In the genomic region with DNA sequence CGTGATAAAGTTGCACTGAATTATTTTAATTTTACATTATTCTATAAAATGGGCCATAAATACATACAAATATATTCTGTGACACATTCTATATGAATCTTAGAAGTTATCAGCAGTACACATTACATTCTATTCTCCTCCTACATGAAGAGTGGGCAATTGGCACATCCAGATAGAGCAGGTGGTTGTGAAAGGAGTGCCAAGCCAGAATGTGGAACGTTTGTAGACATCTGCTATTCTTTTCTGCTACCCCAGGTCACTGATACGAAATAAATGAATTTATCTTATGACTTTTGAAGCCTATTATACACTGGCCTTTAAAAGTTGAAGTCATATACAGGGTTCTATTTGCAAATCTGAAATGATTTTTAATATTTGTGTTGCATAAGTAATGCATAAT, we compare ENCODE assay signal across 24 cellular contexts.
"Had no signal": no experiment of that assay in that cellular context is flagged by ENCODE, and none has a peak within 500 bp of the region (broad histone marks: within the 10 kb centered on the region; RNA-seq: fewer than 3 reads in every experiment).

No MANE protein-coding gene starts in this region.

- H3K4me3 ChIP-seq: body of pancreas, coronary artery, dorsolateral prefrontal cortex had no signal

- H3K36me3 ChIP-seq: WERI-Rb-1 had no signal

- H3K9me3 ChIP-seq: body of pancreas had no signal

- H3K27ac ChIP-seq: body of pancreas, coronary artery, dorsolateral prefrontal cortex, WERI-Rb-1 had no signal

- H3K4me1 ChIP-seq: body of pancreas had no signal

- H3K27me3 ChIP-seq: body of pancreas, dorsolateral prefrontal cortex had no signal

- DNase-seq: activated B cell treated with CpG ODN at 0.5 μM for 24 hours; activated CD4-positive, alpha-beta T cell treated with anti-CD3 and anti-CD28 coated beads for 48 hours; activated CD4-positive, alpha-beta T cell treated with anti-CD3 and anti-CD28 coated beads, Interleukin-2, amount 50 U/mL, for 1 hour; activated CD4-positive, alpha-beta T cell treated with anti-CD3 and anti-CD28 coated beads, Interleukin-2, amount 50 U/mL, for 48 hours; activated CD8-positive, alpha-beta memory T cell treated with anti-CD3 and anti-CD28 coated beads for 24 hours; activated CD8-positive, alpha-beta T cell treated with anti-CD3 and anti-CD28 coated beads for 36 hours; activated effector memory CD4-positive, alpha-beta T cell treated with Interleukin-2 at 50 U/mL for 16 hours; activated gamma-delta T cell treated with Interleukin-2 at 50 U/mL for 16 hours; activated naive CD4-positive, alpha-beta T cell treated with anti-CD3 and anti-CD28 coated beads, Interleukin-2, amount 50 U/mL, for 16 hours; activated naive CD4-positive, alpha-beta T cell treated with Interleukin-2 at 50 U/mL for 16 hours; activated T-cell treated with anti-CD3 and anti-CD28 coated beads, Interleukin-2, amount 50 U/mL, for 4 hours; amniotic stem cell; body of pancreas; caudate nucleus; cerebellar nuclear complex; dorsolateral prefrontal cortex; effector memory CD4-positive, alpha-beta T cell; endodermal cell; foreskin fibroblast; head of caudate nucleus; hippocampal formation; T1000; WERI-Rb-1 had no signal
